In the genomic region with DNA sequence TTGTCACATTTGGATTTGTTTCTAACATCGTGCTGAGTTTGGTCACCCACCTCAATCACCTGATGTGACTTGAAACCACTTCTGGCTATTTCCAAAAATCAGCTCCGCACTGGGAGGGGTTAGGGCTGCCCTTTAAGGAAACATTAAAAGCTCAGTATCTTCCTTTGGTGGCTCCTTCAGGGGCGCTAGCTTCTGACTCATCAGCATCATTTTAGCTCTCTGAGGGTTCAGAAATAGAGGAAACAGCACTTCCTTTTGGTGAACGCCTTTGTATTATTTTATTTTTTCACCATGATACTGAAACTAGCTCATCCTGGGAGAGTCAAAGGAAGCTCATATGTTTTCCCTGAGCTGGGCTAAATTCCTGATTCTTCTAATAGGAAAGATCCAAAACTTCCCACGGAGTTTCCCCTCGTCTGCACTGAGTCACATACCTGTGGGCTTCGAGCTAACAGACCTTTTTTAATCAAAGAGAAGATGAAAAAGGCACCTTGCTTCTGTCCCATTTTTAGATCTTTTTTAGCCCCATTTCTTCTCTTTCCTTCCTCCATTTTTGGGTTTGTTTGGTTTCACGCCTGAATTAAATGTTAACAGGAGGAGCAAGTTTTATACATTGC, we compare ENCODE assay signal across 10 cellular contexts. TPM values are rescaled to one million over a fixed set of nuclear protein-coding genes. Genes with fewer than 3 reads are reported as not detected.
DNase-seq lines count a peak whose midpoint lies in the region; ATAC-seq, FAIRE-seq and TF ChIP-seq lines count a peak whose summit lies in the region.
"Had no signal": no experiment of that assay in that cellular context is flagged by ENCODE, and none has a peak within 500 bp of the region (broad histone marks: within the 10 kb centered on the region; RNA-seq: fewer than 3 reads in every experiment).

No MANE protein-coding gene starts in this region.

- H3K4me3 ChIP-seq in cardiac fibroblast (replicated peaks in 1 of 2; ENCODE audit: low read depth in 2 of 2, low read length in 2 of 2) (no peak overlapping the region), body of pancreas (no peak overlapping the region)
- H3K4me3 ChIP-seq: skin epidermis had no signal

- peak; percentile 55 for FAIRE-seq in GM12891 (lab: Jason Lieb, UNC)
- FAIRE-seq: colon had no signal

- no peaks in the 10 kb centered on the region for H3K36me3 ChIP-seq in body of pancreas (replicated peaks in 1 of 2; ENCODE audit: insufficient read depth in 1 of 2, low read depth in 2 of 2)

- ATAC-seq in GM21390 (IDR thresholded peaks at IDR 0.05; ENCODE audit: unreplicated experiment) (peak; percentile 94), body of pancreas (no peak)

- no peak overlapping the region for H3K27ac ChIP-seq in body of pancreas

- TF ChIP-seq CTCF in cardiac fibroblast (IDR thresholded peaks at IDR 0.05; ENCODE audit: low read depth, low read length) (no peak), body of pancreas (IDR thresholded peaks at IDR 0.05) (no peak)

- 45 to 60% methylated on average over 8 of the region's 8 CpGs for WGBS in body of pancreas, 2 donors

- no peak for TF ChIP-seq POLR2A in GM12891 (IDR thresholded peaks at IDR 0.05; ENCODE audit: low read depth, low read length)
- no peak for TF ChIP-seq POLR2A in body of pancreas (IDR thresholded peaks at IDR 0.05)

- peak; percentile 56 for DNase-seq in GM12891 (ENCODE audit: insufficient read length, low spot score)
- DNase-seq in HT1080 (ENCODE audit: low read depth), result peak; percentile 73
- DNase-seq in cardiac fibroblast (ENCODE audit: low read depth in 2 of 2), result peak; percentile 32 to 33
- no peak for DNase-seq in amniotic stem cell (lab: John Stamatoyannopoulos, UW)
- DNase-seq in body of pancreas, result no peak
- no peak for DNase-seq in DMS53 (lab: John Stamatoyannopoulos, UW)
- DNase-seq in NCI-H2107 (lab: John Stamatoyannopoulos, UW), result no peak

- no peaks in the 10 kb centered on the region for H3K4me1 ChIP-seq in body of pancreas

- H3K9me3 ChIP-seq in body of pancreas, result peaks cover 0 to 3% (median 0%) of the 10 kb centered on the region in 3 donors

- no peaks in the 10 kb centered on the region for H3K27me3 ChIP-seq in body of pancreas

- intact Hi-C loops in body of pancreas (cut with DNase I), result no loop called here

TF ChIP-seq in GM12891, 5 proteins besides CTCF, POLR2A, EP300 and RAD21:
- TF ChIP-seq TAF1 (IDR thresholded peaks at IDR 0.05; ENCODE audit: low read depth, low read length) (no peak), SPI1 (IDR thresholded peaks at IDR 0.05; ENCODE audit: low read depth, low read length) (peak; percentile 81)

RNA-seq across cellular contexts. Expression of a gene that starts 48.2 kb away (rescaled TPM):
- 0.23 TPM for polyA plus RNA-seq in GM12891 (2012; ENCODE audit: low read depth, missing spikeins)
- 0.40 TPM in 1 of 2 replicates, not detected in the other for total RNA-seq in HT1080 (2014; rRNA removed; shearing (Covaris generic))
- 0.79 and 1.7 TPM in 2 replicates for polyA plus RNA-seq in HT1080 (2015; cell fraction: cytosol; rRNA removed)
- 0.45 and 1.3 TPM in 2 replicates for polyA plus RNA-seq in HT1080 (2015; cell fraction: nucleus; rRNA removed)
- 1 to 10 TPM; 1.3 to 4.3 TPM for total RNA-seq in body of pancreas

Comparison
In these comparisons a context has a peak if more than half of its experiments do, and no peak if none do; other contexts are left out.
1. DNase-seq: peak in GM12891 (single experiment), HT1080 (single experiment) and cardiac fibroblast (2 of 2); none in amniotic stem cell (single experiment), body of pancreas (0 of 4), DMS53 (single experiment) and NCI-H2107 (single experiment).